Comparison of ENCODE assay signal across 20 cellular contexts in the genomic region with DNA sequence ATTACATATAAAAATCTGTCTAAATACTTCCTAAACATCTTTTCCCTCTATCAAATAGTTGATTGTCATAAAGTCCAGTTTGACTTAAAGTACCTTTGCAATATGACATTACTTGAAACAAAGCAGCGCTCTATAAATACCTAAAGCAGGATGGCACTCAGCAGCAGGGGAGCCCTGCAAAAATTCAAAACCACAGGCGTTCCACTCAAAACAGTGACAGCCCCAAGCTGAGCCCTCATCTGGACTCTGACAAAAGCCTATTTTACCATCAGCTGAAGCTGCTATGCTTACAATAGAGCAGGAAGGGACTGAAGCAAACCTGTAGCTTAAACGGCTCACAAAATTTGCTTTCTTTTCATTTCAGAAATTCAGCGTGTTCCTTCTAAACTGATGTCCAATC. TPM values are rescaled to one million over a fixed set of nuclear protein-coding genes. Genes with fewer than 3 reads are reported as not detected.
DNase-seq lines count a peak whose midpoint lies in the region; ATAC-seq, FAIRE-seq and TF ChIP-seq lines count a peak whose summit lies in the region.
"Had no signal": no experiment of that assay in that cellular context is flagged by ENCODE, and none has a peak within 500 bp of the region (broad histone marks: within the 10 kb centered on the region; RNA-seq: fewer than 3 reads in every experiment).

No MANE protein-coding gene starts in this region.

- no peak overlapping the region for H3K27ac Mint-ChIP-seq in GM23338
- H3K27ac Mint-ChIP-seq: CD14-positive monocyte; CD4-positive, alpha-beta memory T cell; IgD-negative memory B cell had no signal

- TF ChIP-seq POLR2A in H1 (IDR thresholded peaks at IDR 0.05; ENCODE audit: control extremely low read depth in 1 of 2, low read depth in 2 of 2, low read length in 2 of 2): no peak

- no peaks in the 10 kb centered on the region for H3K79me2 ChIP-seq in GM23338 (replicated peaks; ENCODE audit: insufficient read depth)
- H3K79me2 ChIP-seq in H1 (ENCODE audit: control insufficient read depth in 1 of 2, insufficient read depth in 2 of 2, low read length in 2 of 2): no peaks in the 10 kb centered on the region

- H3K9me2 ChIP-seq in GM23338 (ENCODE audit: insufficient read depth): no peaks in the 10 kb centered on the region

- H3F3A ChIP-seq in GM23338 (replicated peaks; ENCODE audit: low read depth): no peaks in the 10 kb centered on the region

- H3K27ac ChIP-seq in GM23338 (ENCODE audit: low read depth) (no peak overlapping the region), H1 (ENCODE audit: low read depth, low read length) (no peak overlapping the region), neuronal stem cell (replicated peaks; ENCODE audit: low read length) (peak overlapping the region; percentile 17)
- H3K27ac ChIP-seq: BLaER1 had no signal

- H3K56ac ChIP-seq in H1 (replicated peaks; ENCODE audit: insufficient read length, low read depth, low read length): no peak overlapping the region

- peak; percentile 73 for ATAC-seq in GM23338
- ATAC-seq in HG03565 (IDR thresholded peaks at IDR 0.05; ENCODE audit: unreplicated experiment): no peak
- ATAC-seq: HepG2 had no signal

- H4K8ac ChIP-seq in H1 (ENCODE audit: extremely low read depth, insufficient read depth, low read length) (no peak overlapping the region), neuronal stem cell (ENCODE audit: low read depth, low read length) (no peak overlapping the region)

- no peak overlapping the region for H3K23ac ChIP-seq in H1 (ENCODE audit: insufficient read length)
- no peak overlapping the region for H3K23ac ChIP-seq in neuronal stem cell (ENCODE audit: low read depth, low read length, poor library complexity)

- H3K14ac ChIP-seq in H1 (ENCODE audit: insufficient read length) (no peak overlapping the region), neuronal stem cell (ENCODE audit: low read length) (no peak overlapping the region)

- POLR2A ChIA-PET in H1 (lab: Charles Lee; ENCODE audit: partially characterized antibody): no interaction called here

- H3K79me1 ChIP-seq in H1 (ENCODE audit: low read depth, low read length) (no peaks in the 10 kb centered on the region), neuronal stem cell (ENCODE audit: low read depth, low read length) (no peaks in the 10 kb centered on the region)

- H3K9me3 ChIP-seq in H1 (ENCODE audit: insufficient read depth in 2 of 2, low read depth in 1 of 2, low read length in 1 of 2) (no peaks in the 10 kb centered on the region), neuronal stem cell (replicated peaks in 1 of 2; ENCODE audit: control insufficient read depth in 2 of 2, insufficient read depth in 1 of 2, low read depth in 1 of 2, low read length in 2 of 2) (no peaks in the 10 kb centered on the region)
- H3K9me3 ChIP-seq: BLaER1 had no signal

- no peak overlapping the region for H2BK12ac ChIP-seq in H1 (ENCODE audit: low read depth, low read length)
- H2BK12ac ChIP-seq in neuronal stem cell (ENCODE audit: low read length): no peak overlapping the region

- H3K4ac ChIP-seq in H1 (replicated peaks; ENCODE audit: insufficient read length, low read depth, low read length) (no peak overlapping the region), neuronal stem cell (ENCODE audit: low read length) (no peak overlapping the region)

- no peak overlapping the region for H2BK5ac ChIP-seq in H1 (ENCODE audit: low read depth, low read length)
- H2BK5ac ChIP-seq in neuronal stem cell (ENCODE audit: low read length): no peak overlapping the region

- CTCF ChIA-PET in H1 (lab: Charles Lee; ENCODE audit: partially characterized antibody): interaction anchor here (2.5 kb wide), 1 partner anchor 21 kb away, joined by 9 read pairs; no protein-coding TSS in a partner anchor

- no peaks in the 10 kb centered on the region for H3K23me2 ChIP-seq in H1 (ENCODE audit: low read depth, low read length)

- no peaks in the 10 kb centered on the region for H3K36me3 ChIP-seq in GM23338 (ENCODE audit: insufficient read depth)
- no peaks in the 10 kb centered on the region for H3K36me3 ChIP-seq in H1 (ENCODE audit: control insufficient read depth in 2 of 4, insufficient read depth in 4 of 4, low read length in 3 of 4)
- H3K36me3 ChIP-seq in neuronal stem cell (replicated peaks in 1 of 2; ENCODE audit: control insufficient read depth in 2 of 2, insufficient read depth in 2 of 2, low read length in 2 of 2): no peaks in the 10 kb centered on the region
- H3K36me3 ChIP-seq: BLaER1 had no signal

- H3K9ac ChIP-seq in H1 (replicated peaks in 1 of 4; ENCODE audit: extremely low read depth in 1 of 4, low read depth in 3 of 4, low read length in 3 of 4) (no peak overlapping the region; a peak in 2 of 7 replicates), neuronal stem cell (ENCODE audit: low read depth, low read length, poor library complexity) (no peak overlapping the region)
- H3K9ac ChIP-seq: BLaER1 had no signal

- no peak for FAIRE-seq in H1 (lab: Jason Lieb, UNC)
- FAIRE-seq: H54, HepG2 had no signal

- DNase-seq in GM23338 (ENCODE audit: low spot score): no peak
- peak; percentile 96 for DNase-seq in cerebellar cortex (ENCODE audit: low spot score)
- DNase-seq in H1 (ENCODE audit: low read depth in 1 of 2, low spot score in 2 of 2): no peak
- peak; percentile 15 for DNase-seq in neuronal stem cell (ENCODE audit: low spot score)
- no peak for DNase-seq in NCI-H524 (lab: John Stamatoyannopoulos, UW)
- no peak for DNase-seq in T1000 (lab: John Stamatoyannopoulos, UW)
- DNase-seq: 8988T; CD4-positive, alpha-beta memory T cell; DMS153; DMS79; GF-D8 had no signal

- H4K5ac ChIP-seq in H1 (ENCODE audit: insufficient read length, low read depth, low read length): no peak overlapping the region

- H3K4me3 Mint-ChIP-seq in GM23338: no peak overlapping the region
- H3K4me3 Mint-ChIP-seq: CD14-positive monocyte; CD4-positive, alpha-beta memory T cell; IgD-negative memory B cell had no signal

- H2AK5ac ChIP-seq in H1 (ENCODE audit: low read depth, low read length): no peak overlapping the region
- no peak overlapping the region for H2AK5ac ChIP-seq in neuronal stem cell (ENCODE audit: low read depth, low read length)

- H3K4me3 ChIP-seq in GM23338 (no peak overlapping the region), H1 (ENCODE audit: extremely low read depth in 1 of 4, insufficient read depth in 2 of 4, low read depth in 3 of 4, low read length in 4 of 4) (no peak overlapping the region), neuronal stem cell (ENCODE audit: low read length in 2 of 2) (no peak overlapping the region)
- H3K4me3 ChIP-seq: BLaER1 had no signal

- H3K4me2 ChIP-seq in GM23338 (no peak overlapping the region), H1 (ENCODE audit: insufficient read depth in 1 of 2, low read depth in 2 of 2, low read length in 2 of 2) (no peak overlapping the region), neuronal stem cell (ENCODE audit: insufficient read depth, low read length, poor library complexity, severe bottlenecking) (no peak overlapping the region)
- H3K4me2 ChIP-seq: BLaER1 had no signal

- H3K36me3 Mint-ChIP-seq in GM23338 (ENCODE audit: low read depth): no peaks in the 10 kb centered on the region
- H3K36me3 Mint-ChIP-seq: CD14-positive monocyte; CD4-positive, alpha-beta memory T cell; IgD-negative memory B cell had no signal

- TF ChIP-seq EP300 in H1 (IDR thresholded peaks at IDR 0.05; ENCODE audit: borderline replicate concordance in 1 of 2, low read depth in 2 of 2, low read length in 2 of 2): no peak

- H2BK20ac ChIP-seq in H1 (ENCODE audit: low read length): no peak overlapping the region

- H3K27me3 ChIP-seq in GM23338 (ENCODE audit: insufficient read depth): no peaks in the 10 kb centered on the region
- peaks cover 0 to 1% (median 0%) of the 10 kb centered on the region in 4 experiments; a peak in 1 of 7 replicates for H3K27me3 ChIP-seq in H1 (replicated peaks in 1 of 4; ENCODE audit: control insufficient read depth in 3 of 4, extremely low read depth in 1 of 4, insufficient read depth in 3 of 4, low read length in 3 of 4)
- no peaks in the 10 kb centered on the region for H3K27me3 ChIP-seq in neuronal stem cell (ENCODE audit: control insufficient read depth in 3 of 3, insufficient read depth in 3 of 3, low read depth in 1 of 3, low read length in 3 of 3)
- H3K27me3 ChIP-seq: BLaER1 had no signal

- TF ChIP-seq CTCF in GM23338 (conservative IDR thresholded peaks at IDR 0.05; ENCODE audit: low read depth in 2 of 2) (no peak), H1 (IDR thresholded peaks at IDR 0.05; ENCODE audit: control extremely low read depth in 1 of 3, insufficient read depth in 1 of 3, low read depth in 1 of 3, low read length in 3 of 3) (no peak)

- H2AFZ ChIP-seq in GM23338: peak overlapping the region; percentile 61; the same call in 1 of the 2 replicates
- H2AFZ ChIP-seq in H1 (ENCODE audit: low read length): peak overlapping the region; percentile 42; the same call in 1 of the 2 replicates
- H2AFZ ChIP-seq in neuronal stem cell (ENCODE audit: low read length): no peak overlapping the region

- peaks cover 2% of the 10 kb centered on the region for H3K27me3 Mint-ChIP-seq in GM23338 (ENCODE audit: insufficient read depth, low read depth, poor library complexity)
- H3K27me3 Mint-ChIP-seq: CD4-positive, alpha-beta memory T cell; IgD-negative memory B cell had no signal

- WGBS in H1 (ENCODE audit: extremely low coverage in 1 of 2, insufficient coverage in 1 of 2, insufficient read length in 1 of 2, insufficient replicate concordance in 2 of 2, low coverage in 1 of 2, low lambda C conversion rate in 2 of 2, missing lambda C conversion rate in 1 of 2), 2 experiments: 66% methylated on average over 4 of the region's 4 CpGs; no CpG with 5 or more reads in 1 of the 2 experiments
- WGBS in neuronal stem cell (ENCODE audit: extremely low coverage in 2 of 2, insufficient read length in 2 of 2, insufficient replicate concordance in 1 of 2), 2 donors: no CpG with 5 or more reads among the region's 4 CpGs

- peaks cover 2% of the 10 kb centered on the region for H3K4me1 ChIP-seq in GM23338 (ENCODE audit: insufficient read depth)
- H3K4me1 ChIP-seq in H1 (replicated peaks in 1 of 4; ENCODE audit: control insufficient read depth in 3 of 4, insufficient read depth in 4 of 4, low read length in 3 of 4): peaks cover 0 to 9% (median 5%) of the 10 kb centered on the region in 4 experiments; a peak in 4 of 7 replicates
- peaks cover 0 to 4% of the 10 kb centered on the region in 2 donors for H3K4me1 ChIP-seq in neuronal stem cell (ENCODE audit: control insufficient read depth in 2 of 2, insufficient read depth in 1 of 2, low read depth in 1 of 2, low read length in 2 of 2)
- H3K4me1 ChIP-seq: BLaER1 had no signal

- H2BK15ac ChIP-seq in H1 (ENCODE audit: low read length) (no peak overlapping the region), neuronal stem cell (ENCODE audit: low read length) (no peak overlapping the region)

- no peak for TF ChIP-seq RAD21 in H1 (IDR thresholded peaks at IDR 0.05 in 1 of 2, conservative IDR thresholded peaks at IDR 0.05 in 1 of 2; ENCODE audit: low read depth in 2 of 2, low read length in 2 of 2)

- H3K4me1 Mint-ChIP-seq in GM23338: peaks cover 17% of the 10 kb centered on the region
- H3K4me1 Mint-ChIP-seq: CD14-positive monocyte; CD4-positive, alpha-beta memory T cell; IgD-negative memory B cell had no signal

- H4K20me1 ChIP-seq in GM23338 (replicated peaks; ENCODE audit: insufficient read depth) (no peaks in the 10 kb centered on the region), H1 (replicated peaks in 1 of 2; ENCODE audit: control insufficient read depth in 1 of 2, insufficient read depth in 2 of 2, low read length in 2 of 2) (no peaks in the 10 kb centered on the region)
- H4K20me1 ChIP-seq: BLaER1 had no signal

- H3K9me3 Mint-ChIP-seq in GM23338: no peaks in the 10 kb centered on the region; the same call in 2 of the 3 replicates
- H3K9me3 Mint-ChIP-seq: IgD-negative memory B cell had no signal

- H3K18ac ChIP-seq in H1 (ENCODE audit: extremely low read depth, low read length) (no peak overlapping the region), neuronal stem cell (ENCODE audit: low read length) (no peak overlapping the region)

- no peak overlapping the region for H4K91ac ChIP-seq in H1 (replicated peaks; ENCODE audit: insufficient read length, low read length)
- H4K91ac ChIP-seq in neuronal stem cell (ENCODE audit: low read depth, low read length, poor library complexity): no peak overlapping the region

- H2BK120ac ChIP-seq in H1 (replicated peaks; ENCODE audit: low read depth, low read length) (no peak overlapping the region), neuronal stem cell (ENCODE audit: low read depth, low read length) (no peak overlapping the region)

RNA-seq across cellular contexts. Expression of a gene that starts 11.5 kb away (rescaled TPM):
- not detected in 2 replicates for total RNA-seq in GM23338 (2014; rRNA removed; shearing (Covaris generic))
- polyA plus RNA-seq in GM23338 (2016; fragmentation: Nextera tagmentation; extraction: Ambion mirVana): not detected in 2 replicates
- not detected in 2 replicates for total RNA-seq in H1 (2021; fragmentation: NEBNext Ultra II Directional; extraction: Animal tissue kit (Norgen Biotek cat#: 25700))
- not detected in 2 replicates for polyA plus RNA-seq in H1 (2011; rRNA removed)
- polyA plus RNA-seq in H1 (2011; cell fraction: cytosol; rRNA removed): not detected
- not detected for polyA plus RNA-seq in H1 (2011; cell fraction: nucleus; rRNA removed)
- polyA plus RNA-seq in H1 (2012, experiment 1 of 2): not detected in 4 replicates
- not detected for polyA plus RNA-seq in H1 (2012, experiment 2 of 2)
- not detected for polyA plus RNA-seq in H1 (2013, experiment 1 of 2)
- not detected for polyA plus RNA-seq in H1 (2013, experiment 2 of 2)
- not detected in 2 replicates for polyA minus RNA-seq in H1 (2011; rRNA and poly(A)+ RNA removed)
- not detected for polyA minus RNA-seq in H1 (2011; cell fraction: cytosol; rRNA and poly(A)+ RNA removed)
- polyA minus RNA-seq in H1 (2011; cell fraction: nucleus; rRNA and poly(A)+ RNA removed): not detected
- polyA plus RNA-seq in neuronal stem cell (2013, experiment 1 of 2): not detected
- polyA plus RNA-seq in neuronal stem cell (2013, experiment 2 of 2): 0.03 TPM
- total RNA-seq: A673; CD4-positive, alpha-beta memory T cell; Daoy; HepG2 had no signal
- polyA plus RNA-seq: AG04450; CD14-positive monocyte; CD4-positive, alpha-beta memory T cell; HepG2; IgD-negative memory B cell had no signal

Comparison
In these comparisons a context has a peak if more than half of its experiments do, and no peak if none do; other contexts are left out.
1. DNase-seq: peak in cerebellar cortex (single experiment) and neuronal stem cell (single experiment); none in GM23338 (single experiment), H1 (0 of 2), NCI-H524 (0 of 2) and T1000 (single experiment).